7 cellular contexts compared by ENCODE assay signal in the genomic region with DNA sequence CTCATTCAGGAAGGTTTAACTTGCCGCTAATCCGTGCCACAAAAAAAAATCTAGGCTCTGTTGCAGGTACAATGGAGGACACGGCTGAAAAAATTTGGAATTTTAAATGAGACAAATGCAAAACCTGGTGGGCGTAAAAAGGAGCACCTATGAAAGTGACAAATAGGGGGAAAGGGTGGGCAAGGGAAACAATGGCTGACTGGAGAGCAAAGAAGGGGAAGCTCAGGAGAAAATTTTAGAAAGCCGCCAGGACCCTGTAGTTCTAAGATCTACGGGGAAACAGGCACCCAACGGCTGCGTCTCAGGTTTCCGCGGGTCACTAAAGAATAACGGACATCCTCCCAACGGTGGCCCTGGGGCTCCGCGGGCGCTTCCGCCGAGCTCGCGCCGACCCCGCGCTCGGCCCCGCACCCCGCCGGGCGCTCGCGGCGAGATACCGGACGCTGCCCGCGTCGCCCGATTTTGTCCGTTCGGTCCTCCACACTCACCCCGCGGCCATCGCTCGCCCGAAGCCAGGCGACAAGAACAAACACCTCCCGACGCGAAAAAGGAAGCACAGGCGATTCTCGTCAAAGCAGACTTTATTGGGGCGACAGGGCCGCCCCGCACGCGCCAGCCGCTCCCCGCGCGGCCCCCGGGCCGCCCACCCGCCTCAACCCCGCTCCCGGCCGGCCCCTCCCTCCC. TPM values are rescaled to one million over a fixed set of nuclear protein-coding genes. Genes with fewer than 3 reads are reported as not detected.
DNase-seq lines count a peak whose midpoint lies in the region; ATAC-seq and TF ChIP-seq lines count a peak whose summit lies in the region.

No MANE protein-coding gene starts in this region.

- H3K4me1 ChIP-seq in esophagus squamous epithelium: peaks cover 21 to 62% (median 36%) of the 10 kb centered on the region in 3 donors

- WGBS in esophagus squamous epithelium, 2 donors: 0% methylated on average over 15 to 36 of the region's 64 CpGs

- H3K4me1 Mint-ChIP-seq in natural killer cell (peaks cover 32 to 58% of the 10 kb centered on the region in 2 donors), type B pancreatic cell (ENCODE audit: unreplicated experiment) (peaks cover 32% of the 10 kb centered on the region)

- no peaks in the 10 kb centered on the region for H3K36me3 ChIP-seq in esophagus squamous epithelium

- H3K4me3 Mint-ChIP-seq in natural killer cell: peak overlapping the region; percentile 96
- H3K4me3 Mint-ChIP-seq in type B pancreatic cell: peak overlapping the region; percentile 95

- H3K27me3 Mint-ChIP-seq in natural killer cell (ENCODE audit: low read depth in 2 of 2) (no peaks in the 10 kb centered on the region), type B pancreatic cell (no peaks in the 10 kb centered on the region)

- H3K9me3 Mint-ChIP-seq in natural killer cell: no peaks in the 10 kb centered on the region
- no peaks in the 10 kb centered on the region for H3K9me3 Mint-ChIP-seq in type B pancreatic cell

- peak overlapping the region; percentile 96 to 100 (median 100) for H3K4me3 ChIP-seq in esophagus squamous epithelium

- TF ChIP-seq CTCF in esophagus squamous epithelium (IDR thresholded peaks at IDR 0.05): no peak
- no peak for TF ChIP-seq CTCF in natural killer cell (IDR thresholded peaks at IDR 0.05)
- peak; percentile 17 for TF ChIP-seq CTCF in type B pancreatic cell (conservative IDR thresholded peaks at IDR 0.05)

- intact Hi-C loops in esophagus squamous epithelium (cut with DNase I): no loop called here
- intact Hi-C loops in natural killer cell (cut with micrococcal nuclease): loop anchor here (1.0 to 5.0 kb wide), 5 partner anchors 15 to 171 kb away; a partner anchor contains a TSS

- H3K27me3 ChIP-seq in esophagus squamous epithelium: no peaks in the 10 kb centered on the region

- H3K36me3 Mint-ChIP-seq in natural killer cell (no peaks in the 10 kb centered on the region), type B pancreatic cell (peaks cover 18% of the 10 kb centered on the region)

- ATAC-seq in GM18498 (IDR thresholded peaks at IDR 0.05; ENCODE audit: unreplicated experiment) (peak; percentile 13), HG03135 (IDR thresholded peaks at IDR 0.05; ENCODE audit: unreplicated experiment) (peak; percentile 20), natural killer cell (peak; percentile 17 to 33 (median 26))

- no peaks in the 10 kb centered on the region for H3K9me3 ChIP-seq in esophagus squamous epithelium

- DNase-seq in NCI-H82 (lab: John Stamatoyannopoulos, UW): peak; percentile 63
- DNase-seq in activated CD8-positive, alpha-beta memory T cell treated with anti-CD3 and anti-CD28 coated beads, Interleukin-2, amount 50 U/mL, for 48 hours: peak; percentile 78
- DNase-seq in esophagus squamous epithelium (lab: John Stamatoyannopoulos, UW): no peak
- peak; percentile 59 for DNase-seq in natural killer cell
- peak; percentile 73 for DNase-seq in type B pancreatic cell (ENCODE audit: extremely low spot score, unreplicated experiment)

- H3K27ac Mint-ChIP-seq in natural killer cell (peak overlapping the region; percentile 93 to 94), type B pancreatic cell (peak overlapping the region; percentile 98)

- no peak for TF ChIP-seq POLR2A in esophagus squamous epithelium (IDR thresholded peaks at IDR 0.05)

- peak overlapping the region; percentile 96 to 100 (median 100) for H3K27ac ChIP-seq in esophagus squamous epithelium

RNA-seq across cellular contexts. Expression of a gene that starts 1.1 kb away (rescaled TPM):
- total RNA-seq in esophagus squamous epithelium (10 to 100 TPM; 30.6 to 46.5 (median 33.5) TPM), natural killer cell (10 to 100 TPM; 77.9 to 92.6 (median 90.4) TPM), type B pancreatic cell (ENCODE audit: low replicate concordance) (79.8 and 98.0 TPM in 2 replicates)
